8 cellular contexts compared by ENCODE assay signal in the genomic region with DNA sequence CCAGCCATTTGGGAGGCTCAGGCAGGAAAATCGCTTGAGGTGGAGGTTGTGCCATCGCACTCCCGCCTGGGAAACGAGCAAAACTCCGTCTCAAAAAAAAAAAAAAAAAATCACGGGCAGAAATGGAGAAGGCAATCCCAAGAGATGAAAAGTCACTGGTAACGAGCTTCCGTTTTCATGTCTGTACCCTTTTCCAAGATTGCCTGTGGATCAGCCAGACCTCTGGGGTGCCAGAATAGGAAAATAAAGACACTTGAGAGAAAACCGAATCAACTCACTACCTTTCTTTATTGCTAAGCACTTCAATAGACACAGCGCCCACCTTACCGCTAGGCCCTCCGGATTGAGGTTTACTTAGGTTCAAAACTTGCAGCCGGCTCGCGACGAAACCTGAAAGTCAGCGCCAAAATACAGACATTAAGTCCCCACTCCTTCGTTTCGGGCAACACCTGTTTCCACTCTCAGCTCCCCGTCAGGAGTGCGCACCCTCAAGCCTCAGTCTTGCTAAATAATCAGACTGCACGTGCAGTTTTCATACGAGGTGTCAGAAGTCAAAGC. TPM values are rescaled to one million over a fixed set of nuclear protein-coding genes. Genes with fewer than 3 reads are reported as not detected.
A peak's percentile ranks its signal among the peaks of the same experiment; 100 is the strongest.
DNase-seq lines count a peak whose midpoint lies in the region; ATAC-seq and TF ChIP-seq lines count a peak whose summit lies in the region.

No MANE protein-coding gene starts in this region.

- H3K4me3 ChIP-seq in DOHH2 (ENCODE audit: low read length) (peak overlapping the region; percentile 99), OCI-LY7 (ENCODE audit: low read depth, low read length, poor library complexity, severe bottlenecking) (peak overlapping the region; percentile 81), ectodermal cell (ENCODE audit: insufficient read depth, low read depth, low read length) (peak overlapping the region; percentile 81), neutrophil (ENCODE audit: low read depth in 1 of 2, low read length in 1 of 2) (peak overlapping the region; percentile 86)

- peaks cover 6% of the 10 kb centered on the region; the same call in 1 of the 2 replicates for H3K27me3 ChIP-seq in DOHH2 (ENCODE audit: control insufficient read depth, low read length)
- peaks cover 8% of the 10 kb centered on the region for H3K27me3 ChIP-seq in ectodermal cell (ENCODE audit: control insufficient read depth, insufficient read depth, low read length, poor library complexity, severe bottlenecking)
- H3K27me3 ChIP-seq in neutrophil = peaks cover 12% of the 10 kb centered on the region

- DNase-seq in OCI-LY7 (ENCODE audit: low spot score) (peak; percentile 48), germinal center (ENCODE audit: low spot score) (no peak), middle frontal gyrus (ENCODE audit: extremely low spot score, low spot score) (no peak), amniotic stem cell (lab: John Stamatoyannopoulos, UW) (no peak)

- H3K36me3 ChIP-seq in DOHH2 (ENCODE audit: control insufficient read depth, low read length) = peaks cover 61% of the 10 kb centered on the region
- peaks cover 44% of the 10 kb centered on the region for H3K36me3 ChIP-seq in OCI-LY7 (ENCODE audit: insufficient read depth, low read length)
- H3K36me3 ChIP-seq in ectodermal cell (ENCODE audit: control insufficient read depth, insufficient read depth, low read length) = peaks cover 4% of the 10 kb centered on the region
- peaks cover 3% of the 10 kb centered on the region for H3K36me3 ChIP-seq in neutrophil

- WGBS in ectodermal cell, 2 experiments = 1% methylated on average over 23 of the region's 23 CpGs

- H3K4me1 ChIP-seq in DOHH2 (ENCODE audit: control insufficient read depth, low read length) = peaks cover 72% of the 10 kb centered on the region
- peaks cover 47% of the 10 kb centered on the region for H3K4me1 ChIP-seq in OCI-LY7 (ENCODE audit: insufficient read depth, low read length, poor library complexity, severe bottlenecking)
- H3K4me1 ChIP-seq in ectodermal cell (ENCODE audit: control insufficient read depth, insufficient read depth, low read length) = peaks cover 63% of the 10 kb centered on the region
- H3K4me1 ChIP-seq in neutrophil (ENCODE audit: control insufficient read depth in 1 of 2, insufficient read depth in 1 of 2, low read depth in 1 of 2, low read length in 1 of 2) = peaks cover 40 to 41% of the 10 kb centered on the region in 2 experiments

- CTCF ChIA-PET in OCI-LY7 (lab: Charles Lee; ENCODE audit: unreplicated experiment) = no interaction called here

- peak overlapping the region; percentile 81 for H3K4me2 ChIP-seq in DOHH2 (ENCODE audit: low read length)
- H3K4me2 ChIP-seq in OCI-LY7 (ENCODE audit: low read length) = peak overlapping the region; percentile 100

- no peaks in the 10 kb centered on the region for H3K9me3 ChIP-seq in DOHH2 (ENCODE audit: control insufficient read depth, insufficient read depth, low read length)
- no peaks in the 10 kb centered on the region for H3K9me3 ChIP-seq in OCI-LY7 (ENCODE audit: low read length)
- H3K9me3 ChIP-seq in ectodermal cell (ENCODE audit: control insufficient read depth, low read length) = no peaks in the 10 kb centered on the region
- H3K9me3 ChIP-seq in neutrophil = no peaks in the 10 kb centered on the region

- intact Hi-C loops in OCI-LY7 (cut with micrococcal nuclease; ENCODE audit: unreplicated experiment) = loop anchor here (2.0 to 10.0 kb wide), 3 partner anchors 68 to 270 kb away; partner anchors contain the start of genes CCNF, E4F1 and RNPS1

- H4K20me1 ChIP-seq in DOHH2 (ENCODE audit: control insufficient read depth, insufficient read depth, low read depth, low read length) = peaks cover 24% of the 10 kb centered on the region
- peaks cover 17% of the 10 kb centered on the region for H4K20me1 ChIP-seq in OCI-LY7 (ENCODE audit: insufficient read depth, low read length)

- TF ChIP-seq CTCF in DOHH2 (IDR thresholded peaks at IDR 0.05; ENCODE audit: low read depth, low read length, poor library complexity, severe bottlenecking) = no peak
- TF ChIP-seq CTCF in OCI-LY7 (conservative IDR thresholded peaks at IDR 0.05; ENCODE audit: low read length) = no peak
- TF ChIP-seq CTCF in neutrophil (IDR thresholded peaks at IDR 0.05) = no peak

- BruUV-seq in OCI-LY7 (replicated peaks; lab: Mats Ljungman, UMichigan) = TSS peak; percentile 95

- peaks cover 55% of the 10 kb centered on the region for H3F3A ChIP-seq in DOHH2 (ENCODE audit: control insufficient read depth, insufficient read depth)

- H3K9me2 ChIP-seq in DOHH2 (replicated peaks; ENCODE audit: control insufficient read depth, low read length) (no peaks in the 10 kb centered on the region), OCI-LY7 (ENCODE audit: insufficient read depth, low read length) (no peaks in the 10 kb centered on the region)

- POLR2A ChIA-PET in OCI-LY7 (lab: Charles Lee) = interaction anchor here (0.8 to 1.6 kb wide), 6 partner anchors 107 to 944 kb away, joined by 3 to 7 read pairs (median 3); partner anchors contain the start of genes NTHL1, RPS2, TSC2 and ZSCAN10

- ATAC-seq in GM18870 (IDR thresholded peaks at IDR 0.05; ENCODE audit: unreplicated experiment) = no peak

- H3K79me2 ChIP-seq in DOHH2 (ENCODE audit: control insufficient read depth, low read length) (peaks cover 71% of the 10 kb centered on the region), OCI-LY7 (ENCODE audit: insufficient read depth, low read depth, low read length) (peaks cover 60% of the 10 kb centered on the region)

- no peak overlapping the region for H2AFZ ChIP-seq in OCI-LY7 (ENCODE audit: low read length)

- peak overlapping the region; percentile 93 for H3K27ac ChIP-seq in DOHH2 (ENCODE audit: low read depth, low read length)
- peak overlapping the region; percentile 83 for H3K27ac ChIP-seq in OCI-LY7 (ENCODE audit: low read depth, low read length, poor library complexity, severe bottlenecking)
- H3K27ac ChIP-seq in ectodermal cell (ENCODE audit: insufficient read depth, low read depth, low read length, poor library complexity, severe bottlenecking) = no peak overlapping the region
- H3K27ac ChIP-seq in neutrophil = peak overlapping the region; percentile 88

RNA-seq across cellular contexts. Expression of gene TRAF7, which starts 1.0 kb away (rescaled TPM):
- total RNA-seq in OCI-LY7 (2014; rRNA removed; shearing (Covaris generic)) = 50.1 and 53.6 TPM in 2 replicates
- total RNA-seq in OCI-LY7 (2022) = 82.3 and 103 TPM in 2 replicates
- 79.6 TPM for polyA plus RNA-seq in ectodermal cell (2013, experiment 1 of 4)
- 80.0 TPM for polyA plus RNA-seq in ectodermal cell (2013, experiment 2 of 4)
- polyA plus RNA-seq in ectodermal cell (2013, experiment 3 of 4) = 53.4 TPM
- 55.0 TPM for polyA plus RNA-seq in ectodermal cell (2013, experiment 4 of 4)

RNA-seq across cellular contexts. Expression of gene RAB26, which starts 6.2 kb away (rescaled TPM):
- total RNA-seq in OCI-LY7 (2014; rRNA removed; shearing (Covaris generic)) = 3.1 and 5.0 TPM in 2 replicates
- total RNA-seq in OCI-LY7 (2022) = 7.9 and 9.5 TPM in 2 replicates
- polyA plus RNA-seq in ectodermal cell (2013, experiment 1 of 4) = 2.9 TPM
- 3.4 TPM for polyA plus RNA-seq in ectodermal cell (2013, experiment 2 of 4)
- 3.6 TPM for polyA plus RNA-seq in ectodermal cell (2013, experiment 3 of 4)
- 4.9 TPM for polyA plus RNA-seq in ectodermal cell (2013, experiment 4 of 4)

RNA-seq across cellular contexts. Expression of gene PKD1, which starts 18.9 kb away (rescaled TPM):
- total RNA-seq in OCI-LY7 (2014; rRNA removed; shearing (Covaris generic)) = 76.5 and 87.4 TPM in 2 replicates
- total RNA-seq in OCI-LY7 (2022) = 112 and 129 TPM in 2 replicates
- 65.6 TPM for polyA plus RNA-seq in ectodermal cell (2013, experiment 1 of 4)
- polyA plus RNA-seq in ectodermal cell (2013, experiment 2 of 4) = 61.0 TPM
- 46.6 TPM for polyA plus RNA-seq in ectodermal cell (2013, experiment 3 of 4)
- 64.9 TPM for polyA plus RNA-seq in ectodermal cell (2013, experiment 4 of 4)

RNA-seq across cellular contexts. Expression of gene CASKIN1, which starts 41.8 kb away (rescaled TPM):
- total RNA-seq in OCI-LY7 (2014; rRNA removed; shearing (Covaris generic)) = 0.09 TPM in 1 of 2 replicates, not detected in the other
- total RNA-seq in OCI-LY7 (2022) = 0.06 and 0.13 TPM in 2 replicates
- 6.3 TPM for polyA plus RNA-seq in ectodermal cell (2013, experiment 1 of 4)
- polyA plus RNA-seq in ectodermal cell (2013, experiment 2 of 4) = 6.1 TPM
- 6.8 TPM for polyA plus RNA-seq in ectodermal cell (2013, experiment 3 of 4)
- polyA plus RNA-seq in ectodermal cell (2013, experiment 4 of 4) = 6.9 TPM

RNA-seq across cellular contexts. Expression of gene MLST8, which starts 50.6 kb away (rescaled TPM):
- 57.1 and 65.4 TPM in 2 replicates for total RNA-seq in OCI-LY7 (2014; rRNA removed; shearing (Covaris generic))
- total RNA-seq in OCI-LY7 (2022) = 68.6 and 71.3 TPM in 2 replicates
- 95.1 TPM for polyA plus RNA-seq in ectodermal cell (2013, experiment 1 of 4)
- polyA plus RNA-seq in ectodermal cell (2013, experiment 2 of 4) = 95.9 TPM
- polyA plus RNA-seq in ectodermal cell (2013, experiment 3 of 4) = 78.6 TPM
- polyA plus RNA-seq in ectodermal cell (2013, experiment 4 of 4) = 82.2 TPM
